Comparison of ENCODE assay signal across 20 cellular contexts in genomic region chr10:70303731-70304130, GRCh38. TPM values are rescaled to one million over a fixed set of nuclear protein-coding genes. Genes with fewer than 3 reads are reported as not detected.
A peak's percentile ranks its signal among the peaks of the same experiment; 100 is the strongest.
DNase-seq lines count a peak whose midpoint lies in the region; ATAC-seq, FAIRE-seq and TF ChIP-seq lines count a peak whose summit lies in the region.
"Had no signal": no experiment of that assay in that cellular context is flagged by ENCODE, and none has a peak within 500 bp of the region (broad histone marks: within the 10 kb centered on the region; RNA-seq: fewer than 3 reads in every experiment).

No MANE protein-coding gene starts in this region.

- no peak overlapping the region for H3K4me2 ChIP-seq in BLaER1 treated with 17β-estradiol and CSF1 and Interleukin-3, amounts not matched to agents 10 nM and 100 nM
- H3K4me2 ChIP-seq in K562 (ENCODE audit: insufficient read depth, low read length): no peak overlapping the region

- in situ Hi-C loops in K562 (cut with MboI): no loop called here

- DNase-seq in HL-60 (ENCODE audit: low read depth in 1 of 2, low spot score in 1 of 2): no peak
- DNase-seq in K562 (ENCODE audit: extremely low read depth in 1 of 4, low spot score in 3 of 4): no peak
- DNase-seq in kidney glomerular epithelial cell (lab: John Stamatoyannopoulos, UW): no peak
- DNase-seq in DMS79 (lab: John Stamatoyannopoulos, UW): no peak
- DNase-seq in central memory CD4-positive, alpha-beta T cell: no peak
- DNase-seq: Caco-2; CD4-positive, CD25-positive, alpha-beta regulatory T cell; CD8-positive, alpha-beta T cell; DMS153; EL; GDM1; H7; HCEC 1CT had no signal

- no TSS peak for BruUV-seq in K562 (replicated peaks; lab: Mats Ljungman, UMichigan)

- H3K9ac ChIP-seq in BLaER1 treated with 17β-estradiol and CSF1 and Interleukin-3, amounts not matched to agents 10 nM and 100 nM: no peak overlapping the region
- no peak overlapping the region for H3K9ac ChIP-seq in K562 (ENCODE audit: insufficient read depth in 1 of 2, low read depth in 2 of 2, low read length in 2 of 2)
- H3K9ac ChIP-seq: GM23248 had no signal

- ATAC-seq in K562: no peak
- ATAC-seq: CD8-positive, alpha-beta T cell; GM12878 had no signal

- FAIRE-seq in K562 (lab: Jason Lieb, UNC): no peak
- FAIRE-seq: GM12878, GM19239, H1 had no signal

- peaks cover 0 to 34% (median 0%) of the 10 kb centered on the region in 11 experiments; a peak in 4 of 22 replicates for H3K27me3 ChIP-seq in BLaER1 treated with 17β-estradiol and CSF1 and Interleukin-3, amounts not matched to agents 10 nM and 100 nM
- H3K27me3 ChIP-seq in HL-60 (ENCODE audit: insufficient read depth, poor library complexity, severe bottlenecking) (no peaks in the 10 kb centered on the region), K562 (ENCODE audit: control insufficient read depth in 2 of 2, insufficient read depth in 2 of 2, low read length in 2 of 2) (peaks cover 0 to 5% of the 10 kb centered on the region in 2 experiments; a peak in 1 of 5 replicates)

- peaks cover 0 to 35% (median 4%) of the 10 kb centered on the region in 11 experiments; a peak in 10 of 22 replicates for H3K9me3 ChIP-seq in BLaER1 treated with 17β-estradiol and CSF1 and Interleukin-3, amounts not matched to agents 10 nM and 100 nM (replicated peaks in 1 of 11)
- H3K9me3 ChIP-seq in K562 (replicated peaks; ENCODE audit: control insufficient read depth, insufficient read depth, low read depth, low read length): no peaks in the 10 kb centered on the region
- H3K9me3 ChIP-seq: Caco-2 had no signal

- CTCF ChIA-PET in K562 (lab: Yijun Ruan, JAX; ENCODE audit: low intra/inter-chr PET ratio): no interaction called here

- peaks cover 6 to 40% (median 20%) of the 10 kb centered on the region in 10 experiments for H3K4me1 ChIP-seq in BLaER1 treated with 17β-estradiol and CSF1 and Interleukin-3, amounts not matched to agents 10 nM and 100 nM
- peaks cover 0 to 3% of the 10 kb centered on the region in 2 experiments; a peak in 2 of 5 replicates for H3K4me1 ChIP-seq in K562 (replicated peaks in 1 of 2; ENCODE audit: control insufficient read depth in 2 of 2, insufficient read depth in 2 of 2, low read length in 2 of 2)
- H3K4me1 ChIP-seq: Caco-2 had no signal

- no peaks in the 10 kb centered on the region for H3K79me2 ChIP-seq in K562 (ENCODE audit: control insufficient read depth, insufficient read depth, low read length)

- peaks cover 0 to 11% (median 0%) of the 10 kb centered on the region in 11 experiments; a peak in 6 of 22 replicates for H3K36me3 ChIP-seq in BLaER1 treated with 17β-estradiol and CSF1 and Interleukin-3, amounts not matched to agents 10 nM and 100 nM
- no peaks in the 10 kb centered on the region for H3K36me3 ChIP-seq in K562 (ENCODE audit: control insufficient read depth, insufficient read depth, low read length)

- WGBS in K562 (ENCODE audit: insufficient coverage, low coverage, missing lambda C conversion rate): 21% methylated on average over 2 of the region's 2 CpGs

- H4K20me1 ChIP-seq in BLaER1 treated with 17β-estradiol and CSF1 and Interleukin-3, amounts not matched to agents 10 nM and 100 nM: peaks cover 0 to 9% (median 0%) of the 10 kb centered on the region in 11 experiments; a peak in 1 of 22 replicates
- H4K20me1 ChIP-seq in K562 (replicated peaks; ENCODE audit: control insufficient read depth, insufficient read depth, low read length): no peaks in the 10 kb centered on the region

- intact Hi-C loops in K562 (cut with micrococcal nuclease): no loop called here

- TF ChIP-seq EP300 in K562 (IDR thresholded peaks at IDR 0.05; ENCODE audit: low read length): no peak

- POLR2A ChIA-PET in K562 (lab: Yijun Ruan, JAX): interaction anchor here (0.8 to 1.8 kb wide), 4 partner anchors 8 to 72 kb away, joined by 3 to 5 read pairs (median 4); no protein-coding TSS in a partner anchor

- TF ChIP-seq POLR2A in K562 (conservative IDR thresholded peaks at IDR 0.05): no peak

- no peaks in the 10 kb centered on the region for H3K9me1 ChIP-seq in K562 (ENCODE audit: control insufficient read depth, insufficient read depth, low read length)

- no peak for TF ChIP-seq RAD21 in K562 (CRISPR knock-in tag; conservative IDR thresholded peaks at IDR 0.05 in 1 of 2, IDR thresholded peaks at IDR 0.05 in 1 of 2)

- TF ChIP-seq CTCF in HL-60 (IDR thresholded peaks at IDR 0.05; ENCODE audit: insufficient read depth, low read length) (no peak), K562 (IDR thresholded peaks at IDR 0.05 in 2 of 3, conservative IDR thresholded peaks at IDR 0.05 in 1 of 3; ENCODE audit: insufficient read depth in 2 of 3, low read depth in 1 of 3, low read length in 3 of 3) (no peak)

- no peak overlapping the region for H2AFZ ChIP-seq in K562 (ENCODE audit: low read depth, low read length)
- H2AFZ ChIP-seq: GM23248 had no signal

- peak overlapping the region in 7 of 11 experiments; percentile 84 to 92 (median 88); a peak in 12 of 22 replicates for H3K27ac ChIP-seq in BLaER1 treated with 17β-estradiol and CSF1 and Interleukin-3, amounts not matched to agents 10 nM and 100 nM
- H3K27ac ChIP-seq in HL-60 (replicated peaks) (peak overlapping the region; percentile 86), K562 (ENCODE audit: extremely low read depth, low read depth, low read length) (no peak overlapping the region)
- H3K27ac ChIP-seq: C4-2B, GM23248 had no signal

- no peak overlapping the region for H3K4me3 ChIP-seq in BLaER1 treated with 17β-estradiol and CSF1 and Interleukin-3, amounts not matched to agents 10 nM and 100 nM
- H3K4me3 ChIP-seq in HL-60 (replicated peaks; ENCODE audit: insufficient read depth, low read length) (no peak overlapping the region), K562 (no peak overlapping the region)
- H3K4me3 ChIP-seq: GM12878, GM23248 had no signal

TF ChIP-seq in K562, 482 proteins besides CTCF, POLR2A, EP300 and RAD21:
- TF ChIP-seq RBM25 (IDR thresholded peaks at IDR 0.05; ENCODE audit: low read depth, low read length, severe bottlenecking) (peak; percentile 41), CEBPB (tag; IDR thresholded peaks at IDR 0.05) (peak; percentile 76), ZNF639 (CRISPR knock-in tag; conservative IDR thresholded peaks at IDR 0.05 in 1 of 2, IDR thresholded peaks at IDR 0.05 in 1 of 2) (no peak), CEBPG (CRISPR knock-in tag; IDR thresholded peaks at IDR 0.05) (no peak), CEBPG (tag; conservative IDR thresholded peaks at IDR 0.05 in 1 of 2, IDR thresholded peaks at IDR 0.05 in 1 of 2) (peak; percentile 28 to 59; a peak in 3 of 4 replicates), NR3C1 (CRISPR knock-in tag; IDR thresholded peaks at IDR 0.05) (no peak)

RNA-seq across cellular contexts. Expression of gene NPFFR1, which starts 19.9 kb away (rescaled TPM):
- not detected in 2 replicates for total RNA-seq in K562 (2011; cell fraction: chromatin; rRNA removed; ENCODE audit: low replicate concordance)
- total RNA-seq in K562 (2011; cell fraction: nucleolus; rRNA removed): not detected in 2 replicates
- total RNA-seq in K562 (2011; cell fraction: nucleoplasm; rRNA removed): not detected in 2 replicates
- total RNA-seq in K562 (2014; rRNA removed) (not detected in 2 replicates), K562 (2014; rRNA removed; fragmentation: Illumina TruSeq; extraction: Trizol) (under 0.01 TPM in 1 of 2 replicates, not detected in the other), K562 (2015; rRNA removed; fragmentation: Illumina TruSeq; extraction: Trizol) (not detected in 2 replicates), K562 (2021) (not detected in 2 replicates)
- polyA plus RNA-seq in K562 (2011; rRNA removed) (not detected in 2 replicates), K562 (2014; fragmentation: Illumina TruSeq; extraction: Trizol) (not detected in 2 replicates), K562 (2014; fragmentation: Nextera tagmentation; extraction: Ambion mirVana) (not detected), K562 (2014; rRNA removed) (not detected in 2 replicates)
- polyA plus RNA-seq in K562 (2011; cell fraction: cytosol; rRNA removed): under 0.01 TPM in 1 of 2 replicates, not detected in the other
- not detected in 2 replicates for polyA plus RNA-seq in K562 (2011; cell fraction: nucleus; rRNA removed)
- polyA plus RNA-seq in K562 (2012): not detected in 2 replicates
- not detected in 2 replicates for polyA minus RNA-seq in K562 (2011; rRNA and poly(A)+ RNA removed)
- polyA minus RNA-seq in K562 (2011; cell fraction: cytosol; rRNA and poly(A)+ RNA removed): not detected in 2 replicates
- not detected in 2 replicates for polyA minus RNA-seq in K562 (2011; cell fraction: nucleus; rRNA and poly(A)+ RNA removed)
- total RNA-seq: Caco-2; CD4-positive, CD25-positive, alpha-beta regulatory T cell; CD8-positive, alpha-beta T cell; GM12878; GM23248; H7 had no signal
- polyA plus RNA-seq: BJ; CD4-positive, CD25-positive, alpha-beta regulatory T cell; GM23248 had no signal
